Comparison of ENCODE assay signal across 14 cellular contexts in genomic region chr5:80985600-80986228, GRCh38. TPM values are rescaled to one million over a fixed set of nuclear protein-coding genes. Genes with fewer than 3 reads are reported as not detected.
A peak's percentile ranks its signal among the peaks of the same experiment; 100 is the strongest.
DNase-seq lines count a peak whose midpoint lies in the region; ATAC-seq and TF ChIP-seq lines count a peak whose summit lies in the region.
"Had no signal": no experiment of that assay in that cellular context is flagged by ENCODE, and none has a peak within 500 bp of the region (broad histone marks: within the 10 kb centered on the region; RNA-seq: fewer than 3 reads in every experiment).

No MANE protein-coding gene starts in this region.

- TF ChIP-seq CTCF in gastroesophageal sphincter (IDR thresholded peaks at IDR 0.05), result no peak

- H3K4me3 ChIP-seq in subcutaneous abdominal adipose tissue (ENCODE audit: low read depth in 1 of 5, low read length in 5 of 5) (peak overlapping the region in 1 of 5 donors; percentile 29), gastroesophageal sphincter (no peak overlapping the region)

- 58 to 66% methylated on average over 2 of the region's 2 CpGs for WGBS in gastroesophageal sphincter (ENCODE audit: low coverage in 1 of 2), 2 donors

- no peaks in the 10 kb centered on the region for H3K36me3 Mint-ChIP-seq in activated CD8-positive, alpha-beta memory T cell treated with anti-CD3 and anti-CD28 coated beads, Interleukin-2, amount 10 ng/mL, durations not matched to agents 7 days and 5 days
- H3K36me3 Mint-ChIP-seq in activated naive CD8-positive, alpha-beta T cell treated with anti-CD3 and anti-CD28 coated beads, Interleukin-2, amount 50 U/mL, for 24 hours (ENCODE audit: low read depth), result peaks cover 4% of the 10 kb centered on the region
- H3K36me3 Mint-ChIP-seq: naive B cell had no signal

- peaks cover 21% of the 10 kb centered on the region for H3K4me1 Mint-ChIP-seq in activated CD8-positive, alpha-beta memory T cell treated with anti-CD3 and anti-CD28 coated beads, Interleukin-2, amount 10 ng/mL, durations not matched to agents 7 days and 5 days
- H3K4me1 Mint-ChIP-seq in activated naive CD8-positive, alpha-beta T cell treated with anti-CD3 and anti-CD28 coated beads, Interleukin-2, amount 50 U/mL, for 24 hours, result peaks cover 62% of the 10 kb centered on the region
- H3K4me1 Mint-ChIP-seq: naive B cell had no signal

- H3K27ac Mint-ChIP-seq in activated CD8-positive, alpha-beta memory T cell treated with anti-CD3 and anti-CD28 coated beads, Interleukin-2, amount 10 ng/mL, durations not matched to agents 7 days and 5 days, result no peak overlapping the region
- H3K27ac Mint-ChIP-seq in activated naive CD8-positive, alpha-beta T cell treated with anti-CD3 and anti-CD28 coated beads, Interleukin-2, amount 50 U/mL, for 24 hours, result peak overlapping the region; percentile 52
- H3K27ac Mint-ChIP-seq: endodermal cell, naive B cell had no signal

- no peak for TF ChIP-seq EP300 in gastroesophageal sphincter (IDR thresholded peaks at IDR 0.05)

- H3K27me3 Mint-ChIP-seq in activated CD8-positive, alpha-beta memory T cell treated with anti-CD3 and anti-CD28 coated beads, Interleukin-2, amount 10 ng/mL, durations not matched to agents 7 days and 5 days, result no peaks in the 10 kb centered on the region
- no peaks in the 10 kb centered on the region for H3K27me3 Mint-ChIP-seq in activated naive CD8-positive, alpha-beta T cell treated with anti-CD3 and anti-CD28 coated beads, Interleukin-2, amount 50 U/mL, for 24 hours
- H3K27me3 Mint-ChIP-seq: naive B cell had no signal

- H3K27ac ChIP-seq in subcutaneous abdominal adipose tissue (ENCODE audit: low read depth, low read length) (peak overlapping the region; percentile 68), gastroesophageal sphincter (peak overlapping the region in 2 of 4 donors; percentile 8 to 51)

- H3K36me3 ChIP-seq in subcutaneous abdominal adipose tissue (ENCODE audit: control insufficient read depth in 5 of 5, insufficient read depth in 5 of 5, low read length in 5 of 5), result no peaks in the 10 kb centered on the region
- H3K36me3 ChIP-seq in gastroesophageal sphincter, result no peaks in the 10 kb centered on the region

- no peak for DNase-seq in activated CD8-positive, alpha-beta memory T cell treated with anti-CD3 and anti-CD28 coated beads, Interleukin-2, amount 10 ng/mL, durations not matched to agents 7 days and 5 days
- no peak for DNase-seq in activated CD8-positive, alpha-beta memory T cell treated with anti-CD3 and anti-CD28 coated beads, Interleukin-2, amount 50 U/mL, for 48 hours
- no peak for DNase-seq in activated naive CD8-positive, alpha-beta T cell treated with anti-CD3 and anti-CD28 coated beads, Interleukin-2, amount 50 U/mL, for 24 hours
- peak; percentile 12 for DNase-seq in left kidney (ENCODE audit: low read depth, low spot score)
- no peak for DNase-seq in left colon
- no peak for DNase-seq in NCI-H1092 (lab: John Stamatoyannopoulos, UW)
- DNase-seq: activated CD4-positive, alpha-beta T cell treated with anti-CD3 and anti-CD28 coated beads, Interleukin-2, amount 50 U/mL, for 1 hour; Calu3; endodermal cell; naive B cell; NCI-H82; stimulated activated CD4-positive, alpha-beta T cell treated with anti-CD3 and anti-CD28 coated beads, Interleukin-2, amount 100 ng/mL, for 48 hours had no signal

- CTCF ChIA-PET in activated CD8-positive, alpha-beta memory T cell treated with anti-CD3 and anti-CD28 coated beads, Interleukin-2, amount 10 ng/mL, durations not matched to agents 7 days and 5 days (lab: Charles Lee), result interaction anchor here (1.3 kb wide), 1 partner anchor 12 kb away, joined by 3 read pairs; no protein-coding TSS in a partner anchor

- no peaks in the 10 kb centered on the region for H3K27me3 ChIP-seq in subcutaneous abdominal adipose tissue (ENCODE audit: control insufficient read depth in 5 of 5, insufficient read depth in 4 of 5, low read length in 5 of 5)
- H3K27me3 ChIP-seq in gastroesophageal sphincter, result no peaks in the 10 kb centered on the region

- intact Hi-C loops in left colon (cut with DNase I, micrococcal nuclease), result no loop called here

- H3K9me3 ChIP-seq in subcutaneous abdominal adipose tissue (ENCODE audit: control insufficient read depth in 5 of 5, low read length in 5 of 5), result no peaks in the 10 kb centered on the region
- no peaks in the 10 kb centered on the region for H3K9me3 ChIP-seq in gastroesophageal sphincter

- peaks cover 2 to 38% (median 4%) of the 10 kb centered on the region in 5 donors for H3K4me1 ChIP-seq in subcutaneous abdominal adipose tissue (ENCODE audit: control insufficient read depth in 5 of 5, insufficient read depth in 5 of 5, low read length in 5 of 5)
- H3K4me1 ChIP-seq in gastroesophageal sphincter, result no peaks in the 10 kb centered on the region

- peak; percentile 36 for ATAC-seq in activated CD8-positive, alpha-beta memory T cell treated with anti-CD3 and anti-CD28 coated beads, Interleukin-2, amount 10 ng/mL, durations not matched to agents 7 days and 5 days
- peak; percentile 17 for ATAC-seq in activated naive CD8-positive, alpha-beta T cell treated with anti-CD3 and anti-CD28 coated beads, Interleukin-2, amount 50 U/mL, for 24 hours
- ATAC-seq in left colon (no peak), gastroesophageal sphincter (no peak)

- H3K9me3 Mint-ChIP-seq in activated CD8-positive, alpha-beta memory T cell treated with anti-CD3 and anti-CD28 coated beads, Interleukin-2, amount 10 ng/mL, durations not matched to agents 7 days and 5 days (ENCODE audit: low read depth), result no peaks in the 10 kb centered on the region
- H3K9me3 Mint-ChIP-seq in activated naive CD8-positive, alpha-beta T cell treated with anti-CD3 and anti-CD28 coated beads, Interleukin-2, amount 50 U/mL, for 24 hours, result no peaks in the 10 kb centered on the region
- H3K9me3 Mint-ChIP-seq: endodermal cell had no signal

- TF ChIP-seq POLR2A in gastroesophageal sphincter (IDR thresholded peaks at IDR 0.05), result no peak

- H3K9ac ChIP-seq in subcutaneous abdominal adipose tissue (ENCODE audit: low read length in 5 of 5), result no peak overlapping the region

- H3K4me3 Mint-ChIP-seq in activated CD8-positive, alpha-beta memory T cell treated with anti-CD3 and anti-CD28 coated beads, Interleukin-2, amount 10 ng/mL, durations not matched to agents 7 days and 5 days, result no peak overlapping the region
- H3K4me3 Mint-ChIP-seq in activated naive CD8-positive, alpha-beta T cell treated with anti-CD3 and anti-CD28 coated beads, Interleukin-2, amount 50 U/mL, for 24 hours, result peak overlapping the region; percentile 7
- H3K4me3 Mint-ChIP-seq: endodermal cell, naive B cell had no signal

RNA-seq across cellular contexts. Expression of gene RASGRF2, which starts 25.6 kb away (rescaled TPM):
- total RNA-seq in activated CD8-positive, alpha-beta memory T cell treated with anti-CD3 and anti-CD28 coated beads, Interleukin-2, amount 10 ng/mL, durations not matched to agents 7 days and 5 days, result 10 to 100 TPM in 1 of 2 experiments, 1 to 10 TPM in 1; 4.8 to 12.3 TPM
- 1 to 10 TPM; 1.2 to 2.3 TPM for total RNA-seq in left colon
- 1 to 10 TPM; 3.8 to 9.1 (median 5.3) TPM for total RNA-seq in gastroesophageal sphincter

Comparison
In these comparisons a context has a peak if more than half of its experiments do, and no peak if none do; other contexts are left out.
1. ATAC-seq: peak in activated CD8-positive, alpha-beta memory T cell treated with anti-CD3 and anti-CD28 coated beads, Interleukin-2, amount 10 ng/mL, durations not matched to agents 7 days and 5 days (single experiment) and activated naive CD8-positive, alpha-beta T cell treated with anti-CD3 and anti-CD28 coated beads, Interleukin-2, amount 50 U/mL, for 24 hours (single experiment); none in left colon (single experiment) and gastroesophageal sphincter (single experiment).